8 cellular contexts compared by ENCODE assay signal in the genomic region with DNA sequence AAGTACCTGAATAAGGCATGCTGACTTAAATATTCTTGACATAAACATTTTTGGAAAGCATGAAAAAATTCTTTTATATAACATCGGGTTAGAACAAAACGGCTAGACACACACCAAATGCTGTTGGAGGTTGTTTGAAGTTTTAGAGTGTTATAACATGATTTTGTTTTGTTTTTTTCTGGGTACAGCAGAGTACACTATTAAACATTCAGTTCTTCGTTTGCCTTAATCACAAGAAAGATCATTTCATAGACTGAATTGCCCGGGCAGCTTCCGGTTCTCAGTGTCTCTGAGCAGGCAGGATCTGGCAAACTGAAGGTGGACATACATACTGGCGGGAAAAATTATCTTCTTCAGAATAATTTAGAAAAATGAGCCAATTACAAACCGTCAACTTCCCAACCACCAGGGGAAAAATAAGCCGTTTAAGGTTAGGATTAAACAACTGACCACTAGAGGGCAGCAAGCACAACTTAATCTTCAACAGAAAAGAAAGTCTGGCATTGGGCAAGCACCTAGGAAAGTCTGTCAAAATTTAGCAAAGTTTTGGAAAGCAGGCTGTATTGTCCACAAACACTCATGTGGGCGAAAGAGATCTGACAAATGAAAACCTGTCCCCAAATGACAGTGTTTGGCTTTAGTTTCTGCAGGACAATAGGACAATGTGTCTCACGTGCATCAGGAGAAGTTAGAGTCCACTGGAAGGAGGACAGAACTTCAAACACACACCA. TPM values are rescaled to one million over a fixed set of nuclear protein-coding genes. Genes with fewer than 3 reads are reported as not detected.
DNase-seq lines count a peak whose midpoint lies in the region; ATAC-seq and TF ChIP-seq lines count a peak whose summit lies in the region.

No MANE protein-coding gene starts in this region.

- H3K4me3 Mint-ChIP-seq in Caco-2 (ENCODE audit: unreplicated experiment): peak overlapping the region; percentile 23

- H3K4me1 ChIP-seq in Caco-2: peaks cover 39% of the 10 kb centered on the region
- peaks cover 59% of the 10 kb centered on the region for H3K4me1 ChIP-seq in left ventricle myocardium inferior

- no peaks in the 10 kb centered on the region for H3K27me3 Mint-ChIP-seq in Caco-2 (ENCODE audit: insufficient read depth, unreplicated experiment)

- POLR2A ChIA-PET in Caco-2 (lab: Charles Lee): interaction anchor here (1.0 to 1.5 kb wide), 2 partner anchors 15 to 185 kb away, joined by 3 to 6 read pairs; partner anchors contain the start of gene ZNF217

- H3K27ac Mint-ChIP-seq in Caco-2 (ENCODE audit: unreplicated experiment): peak overlapping the region; percentile 78

- ATAC-seq in GM21529 (IDR thresholded peaks at IDR 0.05; ENCODE audit: unreplicated experiment) (peak; percentile 39), GM21528 (IDR thresholded peaks at IDR 0.05; ENCODE audit: low FRiP score, unreplicated experiment) (no peak)

- DNase-seq in Caco-2 (peak; percentile 80 to 93), NCI-H1092 (lab: John Stamatoyannopoulos, UW) (peak; percentile 63), SIG-M5 treated with dmso at 0.1 percent for 504 hours (lab: John Stamatoyannopoulos, UW; ENCODE audit: unreplicated experiment) (peak; percentile 100), anterior cingulate cortex (lab: John Stamatoyannopoulos, UW) (peak in 30 of 58 donors; percentile 6 to 84 (median 34)), left ventricle myocardium inferior (no peak), pulmonary artery endothelial cell (ENCODE audit: low read depth, low spot score) (peak; percentile 57)

- CTCF ChIA-PET in Caco-2 (lab: Charles Lee): interaction anchor here (0.6 to 2.7 kb wide), 26 partner anchors 14 to 363 kb away, joined by 3 to 35 read pairs (median 3); partner anchors contain the start of gene ZNF217

- H3K27me3 ChIP-seq in Caco-2 (replicated peaks; ENCODE audit: control insufficient read depth, insufficient read depth, low read length): no peaks in the 10 kb centered on the region
- H3K27me3 ChIP-seq in left ventricle myocardium inferior (ENCODE audit: low read depth): no peaks in the 10 kb centered on the region

- intact Hi-C loops in Caco-2 (cut with micrococcal nuclease; ENCODE audit: unreplicated experiment): loop anchor here (1.0 to 5.0 kb wide), 16 partner anchors 16 to 619 kb away; no protein-coding TSS in a partner anchor
- intact Hi-C loops in left ventricle myocardium inferior (cut with micrococcal nuclease): loop anchor here (5.0 to 10.0 kb wide), 2 partner anchors 364 to 486 kb away; no protein-coding TSS in a partner anchor

- H3K4me3 ChIP-seq in Caco-2 (ENCODE audit: low read depth, low read length) (no peak overlapping the region), left ventricle myocardium inferior (peak overlapping the region; percentile 29)

- no TSS peak for BruUV-seq in Caco-2 (replicated peaks; lab: Mats Ljungman, UMichigan)

- no peaks in the 10 kb centered on the region for H3K9me3 Mint-ChIP-seq in Caco-2 (ENCODE audit: unreplicated experiment)

- peak overlapping the region; percentile 66 for H3K27ac ChIP-seq in left ventricle myocardium inferior (replicated peaks)

- H3K36me3 ChIP-seq in Caco-2 (ENCODE audit: control insufficient read depth, insufficient read depth, low read length): peaks cover 30% of the 10 kb centered on the region
- H3K36me3 ChIP-seq in left ventricle myocardium inferior: peaks cover 63% of the 10 kb centered on the region

- peak; percentile 98 to 99 for TF ChIP-seq CTCF in Caco-2 (IDR thresholded peaks at IDR 0.05; ENCODE audit: insufficient read depth in 1 of 2, low read depth in 1 of 2, low read length in 1 of 2, severe bottlenecking in 1 of 2, unreplicated experiment in 1 of 2)
- peak; percentile 92 for TF ChIP-seq CTCF in left ventricle myocardium inferior (IDR thresholded peaks at IDR 0.05; ENCODE audit: borderline replicate concordance)

- H3K9me3 ChIP-seq in Caco-2: no peaks in the 10 kb centered on the region
- no peaks in the 10 kb centered on the region for H3K9me3 ChIP-seq in left ventricle myocardium inferior (replicated peaks)

- H3K4me1 Mint-ChIP-seq in Caco-2 (ENCODE audit: low read depth, unreplicated experiment): peaks cover 26% of the 10 kb centered on the region

- H3K36me3 Mint-ChIP-seq in Caco-2 (ENCODE audit: insufficient read depth, unreplicated experiment): peaks cover 98% of the 10 kb centered on the region

RNA-seq across cellular contexts. Expression of gene ZNF217, which starts 15.0 kb away (rescaled TPM):
- total RNA-seq in Caco-2 (2022) (65.5 and 73.2 TPM in 2 replicates), left ventricle myocardium inferior (5.4 TPM), pulmonary artery endothelial cell (18.5 and 21.6 TPM in 2 replicates)
